Comparison of ENCODE assay signal across 13 cellular contexts in the genomic region with DNA sequence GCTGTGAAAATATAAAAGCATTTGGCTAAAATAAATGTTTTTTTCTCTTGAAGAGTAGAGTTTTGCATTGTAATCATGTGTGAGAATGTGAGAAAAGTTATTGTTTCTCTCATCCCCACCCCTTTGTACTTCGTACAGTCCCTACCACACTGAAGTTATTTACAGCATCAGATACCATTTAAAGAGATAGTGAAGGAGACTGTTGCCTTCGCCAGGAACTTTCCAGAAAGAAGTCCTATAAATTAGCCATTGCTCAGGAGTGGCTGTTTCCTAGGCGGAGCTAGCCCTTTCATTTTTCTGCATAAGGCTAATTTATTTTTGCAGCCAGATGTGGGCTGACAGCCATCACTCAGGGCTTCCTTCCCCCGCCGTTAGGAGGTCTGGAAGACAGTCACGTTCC. TPM values are rescaled to one million over a fixed set of nuclear protein-coding genes. Genes with fewer than 3 reads are reported as not detected.
A peak's percentile ranks its signal among the peaks of the same experiment; 100 is the strongest.
DNase-seq lines count a peak whose midpoint lies in the region; ATAC-seq and TF ChIP-seq lines count a peak whose summit lies in the region.
"Had no signal": no experiment of that assay in that cellular context is flagged by ENCODE, and none has a peak within 500 bp of the region (broad histone marks: within the 10 kb centered on the region; RNA-seq: fewer than 3 reads in every experiment).

No MANE protein-coding gene starts in this region.

- H3K9me3 ChIP-seq in endocrine pancreas (ENCODE audit: control insufficient read depth, low read length): no peaks in the 10 kb centered on the region
- H3K9me3 ChIP-seq in mucosa of descending colon: no peaks in the 10 kb centered on the region
- no peaks in the 10 kb centered on the region for H3K9me3 ChIP-seq in stomach smooth muscle (ENCODE audit: control insufficient read depth in 2 of 2, low read length in 2 of 2)
- H3K9me3 ChIP-seq: SJSA1, upper lobe of right lung had no signal

- intact Hi-C loops in mucosa of descending colon (cut with DNase I, micrococcal nuclease): no loop called here

- H3K27me3 Mint-ChIP-seq in T-cell: no peaks in the 10 kb centered on the region
- H3K27me3 Mint-ChIP-seq: activated CD4-positive, alpha-beta memory T cell treated with anti-CD3 and anti-CD28 coated beads, Interleukin-2, amount 10 ng/mL, durations not matched to agents 7 days and 5 days had no signal

- H3K36me3 Mint-ChIP-seq in T-cell: peaks cover 10% of the 10 kb centered on the region
- H3K36me3 Mint-ChIP-seq in activated naive CD4-positive, alpha-beta T cell treated with anti-CD3 and anti-CD28 coated beads, Interleukin-2, amount 50 U/mL, for 72 hours: peaks cover 0 to 15% of the 10 kb centered on the region in 2 donors

- TF ChIP-seq CTCF in mucosa of descending colon (IDR thresholded peaks at IDR 0.05): no peak

- H3K9me3 Mint-ChIP-seq in T-cell: no peaks in the 10 kb centered on the region
- H3K9me3 Mint-ChIP-seq in activated naive CD4-positive, alpha-beta T cell treated with anti-CD3 and anti-CD28 coated beads, Interleukin-2, amount 50 U/mL, for 72 hours: no peaks in the 10 kb centered on the region
- H3K9me3 Mint-ChIP-seq: activated CD4-positive, alpha-beta memory T cell treated with anti-CD3 and anti-CD28 coated beads, Interleukin-2, amount 10 ng/mL, durations not matched to agents 7 days and 5 days had no signal

- H3K4me1 Mint-ChIP-seq in T-cell: peaks cover 71 to 79% (median 77%) of the 10 kb centered on the region in 3 donors

- CTCF ChIA-PET in T-cell (lab: Charles Lee): no interaction called here

- DNase-seq in T-cell (no peak), mucosa of descending colon (no peak), hepatic stellate cell (ENCODE audit: low spot score) (no peak), AG08395 (ENCODE audit: low spot score) (no peak)
- DNase-seq in activated naive CD4-positive, alpha-beta T cell treated with anti-CD3 and anti-CD28 coated beads, Interleukin-2, amount 50 U/mL, for 72 hours (ENCODE audit: low spot score in 2 of 2): no peak
- DNase-seq: activated CD4-positive, alpha-beta memory T cell treated with anti-CD3 and anti-CD28 coated beads, Interleukin-2, amount 10 ng/mL, durations not matched to agents 7 days and 5 days; activated effector memory CD4-positive, alpha-beta T cell treated with anti-CD3 and anti-CD28 coated beads, Interleukin-2, amount 50 U/mL, for 16 hours; erythroblast; occipital lobe; upper lobe of right lung had no signal

- no peak overlapping the region for H3K9ac ChIP-seq in endocrine pancreas (ENCODE audit: control insufficient read depth, insufficient read depth, low read length)
- peak overlapping the region in 1 of 2 donors; percentile 43 for H3K9ac ChIP-seq in stomach smooth muscle (ENCODE audit: low read length in 2 of 2)

- peaks cover 14% of the 10 kb centered on the region for H3K4me1 ChIP-seq in endocrine pancreas (ENCODE audit: control insufficient read depth, insufficient read depth, low read length)
- peaks cover 15% of the 10 kb centered on the region for H3K4me1 ChIP-seq in mucosa of descending colon (ENCODE audit: low read depth)
- H3K4me1 ChIP-seq in stomach smooth muscle (ENCODE audit: control insufficient read depth, insufficient read depth, low read length): peaks cover 64% of the 10 kb centered on the region

- H3K36me3 ChIP-seq in endocrine pancreas (ENCODE audit: control insufficient read depth, insufficient read depth, low read length) (no peaks in the 10 kb centered on the region), mucosa of descending colon (ENCODE audit: low read depth) (no peaks in the 10 kb centered on the region), stomach smooth muscle (ENCODE audit: control insufficient read depth in 2 of 2, insufficient read depth in 2 of 2, low read length in 2 of 2) (peaks cover 0 to 3% of the 10 kb centered on the region in 2 donors)
- H3K36me3 ChIP-seq: upper lobe of right lung had no signal

- peak overlapping the region in 1 of 3 donors; percentile 61 for H3K4me3 Mint-ChIP-seq in T-cell
- H3K4me3 Mint-ChIP-seq: activated CD4-positive, alpha-beta memory T cell treated with anti-CD3 and anti-CD28 coated beads, Interleukin-2, amount 10 ng/mL, durations not matched to agents 7 days and 5 days had no signal

- H3K27me3 ChIP-seq in endocrine pancreas (ENCODE audit: control insufficient read depth, insufficient read depth, low read length): no peaks in the 10 kb centered on the region
- H3K27me3 ChIP-seq in stomach smooth muscle (ENCODE audit: control insufficient read depth in 1 of 2, insufficient read depth in 2 of 2, low read length in 2 of 2): no peaks in the 10 kb centered on the region
- H3K27me3 ChIP-seq: SJSA1, upper lobe of right lung had no signal

- H3K27ac Mint-ChIP-seq in T-cell: peak overlapping the region; percentile 19 to 36
- peak overlapping the region in 1 of 2 donors; percentile 73 for H3K27ac Mint-ChIP-seq in activated naive CD4-positive, alpha-beta T cell treated with anti-CD3 and anti-CD28 coated beads, Interleukin-2, amount 50 U/mL, for 72 hours
- H3K27ac Mint-ChIP-seq: activated CD4-positive, alpha-beta memory T cell treated with anti-CD3 and anti-CD28 coated beads, Interleukin-2, amount 10 ng/mL, durations not matched to agents 7 days and 5 days had no signal

- H3K4me3 ChIP-seq in endocrine pancreas (ENCODE audit: control insufficient read depth, insufficient read depth, low read length) (peak overlapping the region; percentile 69), mucosa of descending colon (no peak overlapping the region), stomach smooth muscle (ENCODE audit: low read length in 2 of 2) (peak overlapping the region; percentile 31 to 69)
- H3K4me3 ChIP-seq: SJSA1 had no signal

- ATAC-seq in T-cell (replicated peaks in 1 of 4): no peak
- peak; percentile 57 for ATAC-seq in mucosa of descending colon
- ATAC-seq in activated naive CD4-positive, alpha-beta T cell treated with anti-CD3 and anti-CD28 coated beads, Interleukin-2, amount 50 U/mL, for 72 hours: no peak

- POLR2A ChIA-PET in T-cell (lab: Charles Lee): no interaction called here

- peak overlapping the region; percentile 66 for H3K27ac ChIP-seq in stomach smooth muscle (ENCODE audit: low read length)
- H3K27ac ChIP-seq: SJSA1, upper lobe of right lung had no signal

RNA-seq across cellular contexts. Expression of gene TSHZ1, which starts 16.9 kb away (rescaled TPM):
- 10 to 100 TPM; 26.5 to 31.3 (median 28.2) TPM for total RNA-seq in T-cell
- 10 to 100 TPM; 22.7 to 66.6 (median 36.9) TPM for total RNA-seq in mucosa of descending colon
- 10 to 100 TPM in 1 of 2 donors, 1 to 10 TPM in 1; 8.7 to 17.2 TPM for total RNA-seq in activated naive CD4-positive, alpha-beta T cell treated with anti-CD3 and anti-CD28 coated beads, Interleukin-2, amount 50 U/mL, for 72 hours

RNA-seq across cellular contexts. Expression of gene PTGR3, which starts 18.6 kb away (rescaled TPM):
- total RNA-seq in T-cell (10 to 100 TPM; 32.8 to 44.1 (median 36.5) TPM), mucosa of descending colon (10 to 100 TPM; 47.6 to 61.4 (median 57.1) TPM)
- total RNA-seq in activated naive CD4-positive, alpha-beta T cell treated with anti-CD3 and anti-CD28 coated beads, Interleukin-2, amount 50 U/mL, for 72 hours: 10 to 100 TPM; 25.9 to 31.6 TPM
